Comparison of ENCODE assay signal across 16 cellular contexts in the genomic region with DNA sequence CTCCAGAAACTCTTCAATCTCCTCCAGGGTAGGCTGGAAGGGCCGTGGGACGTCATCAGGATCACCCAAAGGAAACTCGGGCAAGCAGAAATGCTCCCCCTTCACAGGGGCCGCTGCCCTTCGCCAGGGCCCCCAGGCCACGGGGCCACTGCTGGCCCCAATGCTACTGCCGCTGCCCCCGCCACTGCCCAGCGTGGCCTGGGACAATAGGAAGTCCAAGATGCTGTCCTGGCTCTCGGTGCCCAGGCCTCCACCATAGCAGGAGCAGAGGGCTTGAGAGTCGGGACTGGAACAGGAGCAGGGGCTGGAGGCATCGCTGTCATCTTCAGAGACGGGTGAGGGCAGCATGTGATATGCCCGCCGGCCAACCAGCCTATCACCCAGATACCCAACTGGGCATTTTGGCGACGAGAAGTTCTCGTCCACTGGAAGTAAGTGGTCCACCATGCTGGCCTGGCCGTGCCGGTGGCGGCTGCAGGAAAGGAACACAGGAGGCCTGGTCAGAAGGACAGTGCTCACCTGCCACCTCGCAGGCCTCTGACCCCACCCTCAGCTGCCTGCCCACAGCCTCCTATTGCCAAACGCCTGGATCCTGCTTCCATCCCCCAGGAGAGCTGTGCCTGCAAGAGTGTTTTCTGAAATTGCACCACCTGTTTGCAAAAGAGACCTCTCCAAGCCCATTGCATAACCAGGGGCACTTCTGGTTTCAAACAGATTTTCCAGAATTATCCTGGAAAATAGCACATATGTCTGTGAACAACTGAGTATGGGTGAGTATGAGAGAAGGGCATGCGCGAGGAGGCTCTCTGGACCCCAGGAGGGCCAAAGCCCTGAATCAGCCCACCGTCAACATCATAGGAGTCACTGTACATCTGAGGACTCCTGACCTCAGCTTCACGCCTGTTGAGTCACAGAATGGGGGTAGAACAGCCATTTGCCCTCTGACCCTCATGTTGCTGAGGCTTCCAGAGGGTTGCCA. TPM values are rescaled to one million over a fixed set of nuclear protein-coding genes. Genes with fewer than 3 reads are reported as not detected.
DNase-seq lines count a peak whose midpoint lies in the region; ATAC-seq and TF ChIP-seq lines count a peak whose summit lies in the region.
"Had no signal": no experiment of that assay in that cellular context is flagged by ENCODE, and none has a peak within 500 bp of the region (broad histone marks: within the 10 kb centered on the region; RNA-seq: fewer than 3 reads in every experiment).

No MANE protein-coding gene starts in this region.

- TF ChIP-seq EP300 in suprapubic skin (IDR thresholded peaks at IDR 0.05): no peak

- H3K27me3 ChIP-seq in left lung (peaks cover 0 to 38% of the 10 kb centered on the region in 2 donors), suprapubic skin (peaks cover 8% of the 10 kb centered on the region)

- no peak for TF ChIP-seq POLR2A in suprapubic skin (IDR thresholded peaks at IDR 0.05)

- peak; percentile 30 for ATAC-seq in left lung
- ATAC-seq in GM19324 (IDR thresholded peaks at IDR 0.05; ENCODE audit: low FRiP score, unreplicated experiment): no peak
- no peak for ATAC-seq in GM18870 (IDR thresholded peaks at IDR 0.05; ENCODE audit: unreplicated experiment)
- ATAC-seq: activated T-cell treated with anti-CD3 and anti-CD28 coated beads, Interleukin-2, amount 50 U/mL, for 4 hours; GM23338 had no signal

- H3K4me3 ChIP-seq in left lung: no peak overlapping the region
- H3K4me3 ChIP-seq in suprapubic skin: no peak overlapping the region
- H3K4me3 ChIP-seq: GM23338 had no signal

- no peak for TF ChIP-seq CTCF in left lung (IDR thresholded peaks at IDR 0.05)
- no peak for TF ChIP-seq CTCF in suprapubic skin (IDR thresholded peaks at IDR 0.05)

- H3K4me1 ChIP-seq in left lung (peaks cover 18 to 50% of the 10 kb centered on the region in 2 donors), suprapubic skin (peaks cover 20% of the 10 kb centered on the region)

- 91% methylated on average over 20 of the region's 27 CpGs for WGBS in suprapubic skin

- H3K27ac ChIP-seq in left lung: peak overlapping the region; percentile 18 to 56
- no peak overlapping the region for H3K27ac ChIP-seq in suprapubic skin

- DNase-seq in SKM-1 treated with dmso at 0.1 percent for 144 hours (lab: John Stamatoyannopoulos, UW; ENCODE audit: unreplicated experiment): peak; percentile 33
- no peak for DNase-seq in SKM-1 (lab: John Stamatoyannopoulos, UW; ENCODE audit: unreplicated experiment)
- DNase-seq in amniotic epithelial cell (ENCODE audit: low read depth): peak; percentile 72
- DNase-seq in left lung: peak; percentile 63 to 81
- DNase-seq in suprapubic skin (ENCODE audit: low spot score in 2 of 2): peak; percentile 48 to 73
- no peak for DNase-seq in NCI-H1694 (lab: John Stamatoyannopoulos, UW)
- DNase-seq: activated CD4-positive, CD25-positive, alpha-beta regulatory T cell; activated T-cell treated with anti-CD3 and anti-CD28 coated beads, Interleukin-2, amount 50 U/mL, for 4 hours; Calu3; NCI-H146; small intestine had no signal

- H3K9me3 ChIP-seq in left lung (no peaks in the 10 kb centered on the region), suprapubic skin (no peaks in the 10 kb centered on the region)

- intact Hi-C loops in left lung (cut with DNase I): no loop called here

- H3K36me3 ChIP-seq in left lung (peaks cover 0 to 10% of the 10 kb centered on the region in 2 donors), suprapubic skin (peaks cover 10% of the 10 kb centered on the region)

RNA-seq across cellular contexts. Expression of gene KLF15, which starts 4.4 kb away (rescaled TPM):
- 10 to 100 TPM; 12.8 to 14.8 TPM for total RNA-seq in left lung
- total RNA-seq in suprapubic skin: 10 to 100 TPM in 3 of 4 donors, 1 to 10 TPM in 1; 7.3 to 19.2 (median 14.3) TPM

RNA-seq across cellular contexts. Expression of gene CFAP100, which starts 41.9 kb away (rescaled TPM):
- 1 to 10 TPM in 1 of 2 donors, not detected in 1; 8.2 TPM for total RNA-seq in left lung
- total RNA-seq in suprapubic skin: not detected
- total RNA-seq: A673; activated T-cell treated with anti-CD3 and anti-CD28 coated beads, Interleukin-2, amount 50 U/mL, for 4 hours; Calu3; HT1080 had no signal

Comparison
In these comparisons a context has a peak if more than half of its experiments do, and no peak if none do; other contexts are left out.
1. DNase-seq: peak in SKM-1 treated with dmso at 0.1 percent for 144 hours (single experiment), amniotic epithelial cell (single experiment), left lung (2 of 2) and suprapubic skin (2 of 2); none in SKM-1 (single experiment) and NCI-H1694 (single experiment).